Comparison of ENCODE assay signal across 16 cellular contexts in genomic region chr13:75717525-75717924, GRCh38.
"Had no signal": no experiment of that assay in that cellular context is flagged by ENCODE, and none has a peak within 500 bp of the region (broad histone marks: within the 10 kb centered on the region; RNA-seq: fewer than 3 reads in every experiment).

No MANE protein-coding gene starts in this region.

- H3K4me3 ChIP-seq: esophagus squamous epithelium, heart left ventricle, left lung, suprapubic skin had no signal

- H3K4me3 Mint-ChIP-seq: activated CD8-positive, alpha-beta memory T cell treated with anti-CD3 and anti-CD28 coated beads, Interleukin-2, amount 10 ng/mL, durations not matched to agents 7 days and 5 days; activated naive CD4-positive, alpha-beta T cell treated with anti-CD3 and anti-CD28 coated beads, Interleukin-2, amount 50 U/mL, for 24 hours; activated T-cell treated with anti-CD3 and anti-CD28 coated beads, Interleukin-2, amount 50 U/mL, for 24 hours; brain; nephron had no signal

- H3K27ac Mint-ChIP-seq: activated CD8-positive, alpha-beta memory T cell treated with anti-CD3 and anti-CD28 coated beads, Interleukin-2, amount 10 ng/mL, durations not matched to agents 7 days and 5 days; activated naive CD4-positive, alpha-beta T cell treated with anti-CD3 and anti-CD28 coated beads, Interleukin-2, amount 50 U/mL, for 24 hours; activated T-cell treated with anti-CD3 and anti-CD28 coated beads, Interleukin-2, amount 50 U/mL, for 24 hours had no signal

- DNase-seq: activated CD4-positive, alpha-beta T cell treated with anti-CD3 and anti-CD28 coated beads, Interleukin-2, amount 50 U/mL, for 4 hours; activated CD4-positive, CD25-positive, alpha-beta regulatory T cell treated with anti-CD3 and anti-CD28 coated beads, Interleukin-2, amount 50 U/mL, for 72 hours; activated CD8-positive, alpha-beta memory T cell treated with anti-CD3 and anti-CD28 coated beads, Interleukin-2, amount 10 ng/mL, durations not matched to agents 7 days and 5 days; activated effector memory CD4-positive, alpha-beta T cell treated with Interleukin-2 at 50 U/mL for 16 hours; activated T-cell treated with anti-CD3 and anti-CD28 coated beads, Interleukin-2, amount 50 U/mL, for 24 hours; cerebellar nuclear complex; esophagus squamous epithelium; heart left ventricle; occipital lobe; stimulated activated CD4-positive, alpha-beta T cell treated with anti-CD3 and anti-CD28 coated beads, Interleukin-2, amount 100 ng/mL, for 48 hours; stimulated activated naive CD4-positive, alpha-beta T cell treated with Interleukin-2 at 50 U/mL for 16 hours had no signal

- ATAC-seq: activated CD8-positive, alpha-beta memory T cell treated with anti-CD3 and anti-CD28 coated beads, Interleukin-2, amount 10 ng/mL, durations not matched to agents 7 days and 5 days; heart left ventricle; left lung had no signal

- H3K36me3 ChIP-seq: esophagus squamous epithelium, heart left ventricle, left lung, suprapubic skin had no signal

- H3K4me1 ChIP-seq: heart left ventricle had no signal

- H3K27ac ChIP-seq: heart left ventricle, left lung, suprapubic skin had no signal

- H3K9me3 Mint-ChIP-seq: activated naive CD4-positive, alpha-beta T cell treated with anti-CD3 and anti-CD28 coated beads, Interleukin-2, amount 50 U/mL, for 24 hours had no signal

- H3K27me3 Mint-ChIP-seq: activated CD8-positive, alpha-beta memory T cell treated with anti-CD3 and anti-CD28 coated beads, Interleukin-2, amount 10 ng/mL, durations not matched to agents 7 days and 5 days; activated naive CD4-positive, alpha-beta T cell treated with anti-CD3 and anti-CD28 coated beads, Interleukin-2, amount 50 U/mL, for 24 hours; activated T-cell treated with anti-CD3 and anti-CD28 coated beads, Interleukin-2, amount 50 U/mL, for 24 hours had no signal

- H3K27me3 ChIP-seq: esophagus squamous epithelium, heart left ventricle, left lung, suprapubic skin had no signal

- H3K9me3 ChIP-seq: esophagus squamous epithelium, heart left ventricle, left lung, suprapubic skin had no signal
